ENCODE assay signal across 34 cellular contexts in genomic region chr12:12747281-12747680, GRCh38. TPM values are rescaled to one million over a fixed set of nuclear protein-coding genes. Genes with fewer than 3 reads are reported as not detected.
"Had no signal": no experiment of that assay in that cellular context is flagged by ENCODE, and none has a peak within 500 bp of the region (broad histone marks: within the 10 kb centered on the region; RNA-seq: fewer than 3 reads in every experiment).

No MANE protein-coding gene starts in this region.

- H3K4me3 ChIP-seq: breast epithelium, esophagus muscularis mucosa, left ventricle myocardium inferior, lung, pancreas, prostate gland, skin epidermis, testis, transverse colon, uterus had no signal

- H3K9me3 ChIP-seq: breast epithelium, esophagus muscularis mucosa, left ventricle myocardium inferior, neutrophil, pancreas, prostate gland, testis, transverse colon, uterus had no signal

- H3K27ac ChIP-seq: breast epithelium, esophagus muscularis mucosa, left ventricle myocardium inferior, neutrophil, pancreas, prostate gland, skin epidermis, transverse colon, uterus, VCaP had no signal

- H3K27me3 ChIP-seq: breast epithelium, esophagus muscularis mucosa, neutrophil, pancreas, testis, transverse colon, uterus had no signal

- DNase-seq: activated CD4-positive, alpha-beta memory T cell treated with anti-CD3 and anti-CD28 coated beads for 36 hours; activated CD4-positive, alpha-beta T cell treated with anti-CD3 and anti-CD28 coated beads, Interleukin-2, amount 10 ng/mL, durations not matched to agents 24 days and 14 days; activated CD8-positive, alpha-beta memory T cell treated with anti-CD3 and anti-CD28 coated beads, Interleukin-2, amount 50 U/mL, for 48 hours; activated gamma-delta T cell treated with Interleukin-2 at 50 U/mL for 16 hours; activated naive CD8-positive, alpha-beta T cell treated with anti-CD3 and anti-CD28 coated beads, Interleukin-2, amount 50 U/mL, for 24 hours; activated T-cell treated with anti-CD3 and anti-CD28 coated beads, Interleukin-2, amount 50 U/mL, for 24 hours; amygdala; endodermal cell; left ventricle myocardium inferior; naive B cell; nephron progenitor cell; pancreas; retina; stimulated activated CD4-positive, alpha-beta T cell treated with anti-CD3 and anti-CD28 coated beads, Interleukin-12 subunit alpha, Interleukin-12 subunit beta, amount 100 ng/mL, for 4 hours; stimulated activated CD4-positive, alpha-beta T cell treated with anti-CD3 and anti-CD28 coated beads, Interleukin-4, amount 100 ng/mL, for 1 hour; stimulated activated naive CD8-positive, alpha-beta T cell treated with anti-CD3 and anti-CD28 coated beads, Interleukin-15, Interleukin-2, amounts not matched to agents 100 U/mL and 50 U/mL, for 24 hours; T-helper 1 cell; testis; transverse colon; uterus had no signal

- H3K27me3 Mint-ChIP-seq: activated CD4-positive, alpha-beta memory T cell treated with anti-CD3 and anti-CD28 coated beads for 36 hours; activated CD4-positive, alpha-beta T cell treated with anti-CD3 and anti-CD28 coated beads, Interleukin-2, amount 10 ng/mL, durations not matched to agents 24 days and 14 days; activated naive CD4-positive, alpha-beta T cell treated with anti-CD3 and anti-CD28 coated beads, Interleukin-2, amount 50 U/mL, for 24 hours; activated naive CD8-positive, alpha-beta T cell treated with anti-CD3 and anti-CD28 coated beads, Interleukin-2, amount 50 U/mL, for 24 hours; activated T-cell treated with anti-CD3 and anti-CD28 coated beads, Interleukin-2, amount 50 U/mL, for 24 hours; activated T-helper 17 cell treated with anti-CD3 and anti-CD28 coated beads, Interleukin-2, amount 50 U/mL, for 72 hours; central memory CD8-positive, alpha-beta T cell; dendritic cell treated with granulocyte-macrophage colony-stimulating factor and Interleukin-4, amounts not matched to agents 40 ng/mL and 50 ng/mL, for 4 days; naive B cell had no signal

- H3K27ac Mint-ChIP-seq: activated CD4-positive, alpha-beta memory T cell treated with anti-CD3 and anti-CD28 coated beads for 36 hours; activated CD4-positive, alpha-beta T cell treated with anti-CD3 and anti-CD28 coated beads, Interleukin-2, amount 10 ng/mL, durations not matched to agents 24 days and 14 days; activated naive CD4-positive, alpha-beta T cell treated with anti-CD3 and anti-CD28 coated beads, Interleukin-2, amount 50 U/mL, for 24 hours; activated naive CD8-positive, alpha-beta T cell treated with anti-CD3 and anti-CD28 coated beads, Interleukin-2, amount 50 U/mL, for 24 hours; activated T-cell treated with anti-CD3 and anti-CD28 coated beads, Interleukin-2, amount 50 U/mL, for 24 hours; activated T-helper 17 cell treated with anti-CD3 and anti-CD28 coated beads, Interleukin-2, amount 50 U/mL, for 72 hours; dendritic cell treated with granulocyte-macrophage colony-stimulating factor and Interleukin-4, amounts not matched to agents 40 ng/mL and 50 ng/mL, for 4 days; endodermal cell had no signal

- H3K4me1 ChIP-seq: breast epithelium, left ventricle myocardium inferior, pancreas, prostate gland, uterus had no signal

- ATAC-seq: activated CD4-positive, CD25-positive, alpha-beta regulatory T cell treated with anti-CD3 and anti-CD28 coated beads, Interleukin-2, amount 50 U/mL, for 24 hours; activated naive CD8-positive, alpha-beta T cell treated with anti-CD3 and anti-CD28 coated beads, Interleukin-2, amount 50 U/mL, for 24 hours; activated T-helper 17 cell treated with anti-CD3 and anti-CD28 coated beads, Interleukin-2, amount 50 U/mL, for 72 hours; sciatic nerve; stimulated activated naive CD8-positive, alpha-beta T cell treated with anti-CD3 and anti-CD28 coated beads, Interleukin-15, Interleukin-2, amounts not matched to agents 100 U/mL and 50 U/mL, for 24 hours had no signal

- H3K9me3 Mint-ChIP-seq: activated CD4-positive, alpha-beta memory T cell treated with anti-CD3 and anti-CD28 coated beads for 36 hours; activated CD4-positive, alpha-beta T cell treated with anti-CD3 and anti-CD28 coated beads, Interleukin-2, amount 10 ng/mL, durations not matched to agents 24 days and 14 days; activated naive CD4-positive, alpha-beta T cell treated with anti-CD3 and anti-CD28 coated beads, Interleukin-2, amount 50 U/mL, for 24 hours; activated naive CD8-positive, alpha-beta T cell treated with anti-CD3 and anti-CD28 coated beads, Interleukin-2, amount 50 U/mL, for 24 hours; activated T-cell treated with anti-CD3 and anti-CD28 coated beads, Interleukin-2, amount 50 U/mL, for 24 hours; activated T-helper 17 cell treated with anti-CD3 and anti-CD28 coated beads, Interleukin-2, amount 50 U/mL, for 72 hours; central memory CD8-positive, alpha-beta T cell; dendritic cell treated with granulocyte-macrophage colony-stimulating factor and Interleukin-4, amounts not matched to agents 40 ng/mL and 50 ng/mL, for 4 days; endodermal cell; naive B cell; nephron progenitor cell had no signal

- H3K36me3 ChIP-seq: breast epithelium, esophagus muscularis mucosa, left ventricle myocardium inferior, pancreas, prostate gland, transverse colon, uterus had no signal

- H3K4me3 Mint-ChIP-seq: activated CD4-positive, alpha-beta memory T cell treated with anti-CD3 and anti-CD28 coated beads for 36 hours; activated CD4-positive, alpha-beta T cell treated with anti-CD3 and anti-CD28 coated beads, Interleukin-2, amount 10 ng/mL, durations not matched to agents 24 days and 14 days; activated naive CD4-positive, alpha-beta T cell treated with anti-CD3 and anti-CD28 coated beads, Interleukin-2, amount 50 U/mL, for 24 hours; activated naive CD8-positive, alpha-beta T cell treated with anti-CD3 and anti-CD28 coated beads, Interleukin-2, amount 50 U/mL, for 24 hours; activated T-cell treated with anti-CD3 and anti-CD28 coated beads, Interleukin-2, amount 50 U/mL, for 24 hours; activated T-helper 17 cell treated with anti-CD3 and anti-CD28 coated beads, Interleukin-2, amount 50 U/mL, for 72 hours; central memory CD8-positive, alpha-beta T cell; dendritic cell treated with granulocyte-macrophage colony-stimulating factor and Interleukin-4, amounts not matched to agents 40 ng/mL and 50 ng/mL, for 4 days; endodermal cell; nephron progenitor cell had no signal

- H3K4me1 Mint-ChIP-seq: activated naive CD8-positive, alpha-beta T cell treated with anti-CD3 and anti-CD28 coated beads, Interleukin-2, amount 50 U/mL, for 24 hours; central memory CD8-positive, alpha-beta T cell had no signal

RNA-seq across cellular contexts. Expression of gene GPR19, which starts 51.3 kb away (rescaled TPM):
- total RNA-seq: left ventricle myocardium inferior, mesenteric fat pad, prostate gland, transverse colon had no signal
